ENCODE assay signal across 25 cellular contexts in the genomic region with DNA sequence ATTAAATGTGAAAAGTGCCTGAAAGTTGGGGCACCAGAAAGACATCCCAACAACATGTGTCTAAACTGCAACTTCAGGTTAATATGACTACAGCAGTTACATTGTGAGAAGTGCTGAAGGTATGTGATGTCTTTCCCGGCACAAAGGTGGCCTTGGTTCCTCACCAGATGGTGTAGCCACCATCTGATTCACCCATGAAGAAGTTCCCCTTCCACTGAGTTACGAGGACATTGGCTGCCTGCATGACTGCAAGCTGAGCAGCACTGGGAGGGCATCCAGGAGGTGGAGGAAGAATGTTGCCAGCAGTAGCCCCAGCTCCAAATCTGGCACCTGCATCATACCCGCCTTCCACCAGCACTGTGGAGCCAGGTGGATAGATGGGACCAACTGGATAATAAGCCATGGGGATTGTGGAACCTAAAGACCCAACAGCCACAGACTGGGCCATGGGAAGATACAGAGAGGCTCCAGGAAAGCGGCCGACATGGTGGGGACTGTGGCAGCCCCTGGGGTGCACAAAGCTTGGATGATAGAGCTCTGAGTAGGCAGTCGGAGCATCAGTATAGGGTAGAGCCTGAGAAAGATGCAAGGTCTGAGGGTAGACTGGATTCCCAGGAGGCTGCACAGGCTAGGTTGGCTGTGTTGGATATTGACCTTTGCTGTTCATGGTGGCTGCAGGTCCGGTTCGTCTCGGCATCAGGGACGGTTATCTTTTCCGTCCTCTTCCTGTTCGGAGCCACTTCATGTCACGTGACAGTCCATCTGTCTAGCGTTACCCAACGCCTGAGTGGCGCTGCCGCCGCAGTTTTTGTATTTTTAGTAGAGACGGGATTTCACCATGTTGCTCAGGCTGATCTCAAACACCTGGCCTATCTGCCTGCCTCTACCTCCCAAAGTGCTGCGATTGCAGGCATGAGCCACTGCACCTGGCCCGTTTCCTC. TPM values are rescaled to one million over a fixed set of nuclear protein-coding genes. Genes with fewer than 3 reads are reported as not detected.
A peak's percentile ranks its signal among the peaks of the same experiment; 100 is the strongest.
DNase-seq lines count a peak whose midpoint lies in the region; ATAC-seq, FAIRE-seq and TF ChIP-seq lines count a peak whose summit lies in the region.
"Had no signal": no experiment of that assay in that cellular context is flagged by ENCODE, and none has a peak within 500 bp of the region (broad histone marks: within the 10 kb centered on the region; RNA-seq: fewer than 3 reads in every experiment).

No MANE protein-coding gene starts in this region.

- no peaks in the 10 kb centered on the region for H3K27me3 ChIP-seq in K562 (ENCODE audit: control insufficient read depth in 2 of 2, insufficient read depth in 2 of 2, low read length in 2 of 2)
- H3K27me3 ChIP-seq: BLaER1, Peyer's patch had no signal

- H3K4me1 ChIP-seq in A549 (no peaks in the 10 kb centered on the region), K562 (replicated peaks in 1 of 2; ENCODE audit: control insufficient read depth in 2 of 2, insufficient read depth in 2 of 2, low read length in 2 of 2) (no peaks in the 10 kb centered on the region; a peak in 1 of 5 replicates)
- H3K4me1 ChIP-seq: BLaER1, Peyer's patch had no signal

- no peaks in the 10 kb centered on the region for H4K20me1 ChIP-seq in K562 (replicated peaks; ENCODE audit: control insufficient read depth, insufficient read depth, low read length)
- H4K20me1 ChIP-seq: BLaER1 had no signal

- peaks cover 9% of the 10 kb centered on the region; the same call in 2 of the 3 replicates for H3K36me3 ChIP-seq in K562 (ENCODE audit: control insufficient read depth, insufficient read depth, low read length)

- TF ChIP-seq CTCF in A549 (IDR thresholded peaks at IDR 0.05) (no peak), K562 (IDR thresholded peaks at IDR 0.05 in 2 of 3, conservative IDR thresholded peaks at IDR 0.05 in 1 of 3; ENCODE audit: insufficient read depth in 2 of 3, low read depth in 1 of 3, low read length in 3 of 3) (no peak), osteocyte (IDR thresholded peaks at IDR 0.05) (no peak)

- CTCF ChIA-PET in A549 (lab: Yijun Ruan, JAX) (interaction anchor here (0.6 kb wide), 1 partner anchor 871 kb away, joined by 3 read pairs; no protein-coding TSS in a partner anchor), K562 (lab: Yijun Ruan, JAX; ENCODE audit: low intra/inter-chr PET ratio) (no interaction called here)

- FAIRE-seq in A549 (lab: Jason Lieb, UNC) (no peak), GM12891 (lab: Jason Lieb, UNC) (peak; percentile 41), K562 (lab: Jason Lieb, UNC) (peak; percentile 32)
- FAIRE-seq: D721Med, G401.6 had no signal

- TF ChIP-seq POLR2A in A549 (IDR thresholded peaks at IDR 0.05; ENCODE audit: low read length) (0 out of 2 replicates have a peak, but pooled peaks have one; percentile 10), GM12891 (IDR thresholded peaks at IDR 0.05; ENCODE audit: low read depth, low read length) (no peak), K562 (conservative IDR thresholded peaks at IDR 0.05) (no peak)

- H3K4me1 Mint-ChIP-seq in osteocyte (ENCODE audit: unreplicated experiment) = no peaks in the 10 kb centered on the region

- H3K36me3 Mint-ChIP-seq in osteocyte (ENCODE audit: unreplicated experiment) = peaks cover 16% of the 10 kb centered on the region

- in situ Hi-C loops in K562 (cut with MboI) = no loop called here

- no peak overlapping the region for H3K27ac Mint-ChIP-seq in osteocyte (ENCODE audit: unreplicated experiment)
- H3K27ac Mint-ChIP-seq: CD4-positive, alpha-beta T cell had no signal

- H3K4me3 Mint-ChIP-seq in osteocyte (ENCODE audit: unreplicated experiment) = no peak overlapping the region
- H3K4me3 Mint-ChIP-seq: CD4-positive, alpha-beta T cell had no signal

- H3K4me2 ChIP-seq in A549 (no peak overlapping the region), K562 (ENCODE audit: insufficient read depth, low read length) (no peak overlapping the region)
- H3K4me2 ChIP-seq: BLaER1 had no signal

- no TSS peak for BruUV-seq in K562 (replicated peaks; lab: Mats Ljungman, UMichigan)

- TF ChIP-seq RAD21 in A549 (conservative IDR thresholded peaks at IDR 0.05 in 1 of 2, IDR thresholded peaks at IDR 0.05 in 1 of 2) = no peak
- no peak for TF ChIP-seq RAD21 in K562 (CRISPR knock-in tag; conservative IDR thresholded peaks at IDR 0.05 in 1 of 2, IDR thresholded peaks at IDR 0.05 in 1 of 2)

- POLR2A ChIA-PET in A549 (lab: Yijun Ruan, JAX) = no interaction called here
- POLR2A ChIA-PET in K562 (lab: Yijun Ruan, JAX) = interaction anchor here (0.9 kb wide), 1 partner anchor 9 kb away, joined by 3 read pairs; no protein-coding TSS in a partner anchor

- H3K9ac ChIP-seq in K562 (ENCODE audit: insufficient read depth in 1 of 2, low read depth in 2 of 2, low read length in 2 of 2) = no peak overlapping the region
- H3K9ac ChIP-seq: BLaER1 had no signal

- no peaks in the 10 kb centered on the region for H3K9me3 Mint-ChIP-seq in osteocyte (ENCODE audit: unreplicated experiment)
- H3K9me3 Mint-ChIP-seq: CD4-positive, alpha-beta T cell had no signal

- WGBS in A549 (ENCODE audit: missing lambda C conversion rate) = 93% methylated on average over 20 of the region's 21 CpGs
- 73% methylated on average over 16 of the region's 21 CpGs for WGBS in K562 (ENCODE audit: insufficient coverage, low coverage, missing lambda C conversion rate)

- intact Hi-C loops in K562 (cut with micrococcal nuclease) = no loop called here

- no peak overlapping the region for H2AFZ ChIP-seq in K562 (ENCODE audit: low read depth, low read length)

- TF ChIP-seq EP300 in A549 (IDR thresholded peaks at IDR 0.05) (no peak), K562 (IDR thresholded peaks at IDR 0.05; ENCODE audit: low read length) (no peak)

- H3K4me3 ChIP-seq in A549 (no peak overlapping the region), K562 (no peak overlapping the region)
- H3K4me3 ChIP-seq: BLaER1, Peyer's patch, SK-N-MC had no signal

- ATAC-seq in A549 (peak; percentile 33 to 55; a peak in 4 of 6 replicates), K562 (no peak), GM18502 (IDR thresholded peaks at IDR 0.05; ENCODE audit: poor library complexity, unreplicated experiment) (no peak)

- H3K9me1 ChIP-seq in K562 (ENCODE audit: control insufficient read depth, insufficient read depth, low read length) = no peaks in the 10 kb centered on the region

- peaks cover 5% of the 10 kb centered on the region for H3K27me3 Mint-ChIP-seq in osteocyte (ENCODE audit: unreplicated experiment)

- no peak overlapping the region for H3K27ac ChIP-seq in A549
- no peak overlapping the region for H3K27ac ChIP-seq in K562 (ENCODE audit: extremely low read depth, low read depth, low read length)
- H3K27ac ChIP-seq: BLaER1, Peyer's patch, SK-N-MC had no signal

- H3K9me3 ChIP-seq in A549 = no peaks in the 10 kb centered on the region
- no peaks in the 10 kb centered on the region for H3K9me3 ChIP-seq in K562 (replicated peaks; ENCODE audit: control insufficient read depth, insufficient read depth, low read depth, low read length)
- H3K9me3 ChIP-seq: BLaER1, Peyer's patch had no signal

- DNase-seq in A549 (ENCODE audit: low read depth in 1 of 2, low spot score in 1 of 2) = no peak
- DNase-seq in GM12891 (ENCODE audit: insufficient read length, low spot score) = no peak
- no peak for DNase-seq in K562 (ENCODE audit: extremely low read depth in 1 of 4, low spot score in 3 of 4)
- DNase-seq in osteocyte (ENCODE audit: extremely low spot score, unreplicated experiment) = peak; percentile 54
- no peak for DNase-seq in kidney tubule cell (ENCODE audit: low spot score)
- no peak for DNase-seq in NOMO-1 (lab: John Stamatoyannopoulos, UW; ENCODE audit: unreplicated experiment in 2 of 2)
- DNase-seq: CD4-positive, alpha-beta T cell; H7; KBM-7; MV-4-11; NCI-H1105 treated with DMSO at 0.1 percent for 48 hours; NCI-H146; NCI-H1930; NCI-H2107; NCI-H446 treated with DMSO at 0.1 percent for 48 hours; NCI-H526; NCI-H82; NK-92 treated with Interleukin-12 subunit alpha and Interleukin-12 subunit beta, amount 100 ng/mL, for 24 hours; Peyer's patch; SIG-M5 had no signal

- H3K79me2 ChIP-seq in K562 (ENCODE audit: control insufficient read depth, insufficient read depth, low read length) = no peaks in the 10 kb centered on the region

TF ChIP-seq in A549, 52 proteins besides CTCF, POLR2A, EP300 and RAD21 (continues in another document):
- no peak for TF ChIP-seq TFCP2L1 (CRISPR knock-in tag; IDR thresholded peaks at IDR 0.05)

TF ChIP-seq in GM12891, 5 proteins besides CTCF, POLR2A, EP300 and RAD21 (continues in another document):
- TF ChIP-seq TAF1 (IDR thresholded peaks at IDR 0.05; ENCODE audit: low read depth, low read length) (no peak), POU2F2 (IDR thresholded peaks at IDR 0.05; ENCODE audit: low read depth, low read length) (no peak), POLR2AphosphoS5 (IDR thresholded peaks at IDR 0.05; ENCODE audit: low read depth, low read length) (no peak)

TF ChIP-seq in K562, 482 proteins besides CTCF, POLR2A, EP300 and RAD21:
- 0 out of 2 replicates have a peak, but pooled peaks have one; percentile 22 for TF ChIP-seq RAD51 (IDR thresholded peaks at IDR 0.05; ENCODE audit: borderline replicate concordance, low read depth)
- TF ChIP-seq ZBTB17 (CRISPR knock-in tag; IDR thresholded peaks at IDR 0.05) = no peak
TF ChIP-seq in K562: peak in this region for 1.

RNA-seq across cellular contexts. Expression of gene SUMO1, which starts 36.9 kb away (rescaled TPM):
- polyA plus RNA-seq in A549 (2011; rRNA removed) = 138 and 206 TPM in 2 replicates
- 43.0 and 43.2 TPM in 2 replicates for polyA plus RNA-seq in A549 (2012; cell fraction: cytosol; rRNA removed)
- 8.2 and 13.8 TPM in 2 replicates for polyA plus RNA-seq in A549 (2012; cell fraction: nucleus; rRNA removed)
- 260 to 316 TPM (median 309 TPM) in 3 replicates for polyA plus RNA-seq in A549 (2017; fragmentation: RNase III; extraction: RNeasy Plus Mini Kit Qiagen cat#74134 plus additional on column Dnase treatment)
- polyA minus RNA-seq in A549 (2011; rRNA and poly(A)+ RNA removed) = 41.0 and 45.7 TPM in 2 replicates
- 118 TPM for polyA plus RNA-seq in GM12891 (2012; ENCODE audit: low read depth, missing spikeins)
- 5.2 and 14.5 TPM in 2 replicates for total RNA-seq in K562 (2011; cell fraction: chromatin; rRNA removed; ENCODE audit: low replicate concordance)
- total RNA-seq in K562 (2011; cell fraction: nucleolus; rRNA removed) = 4.6 and 4.7 TPM in 2 replicates
- total RNA-seq in K562 (2011; cell fraction: nucleoplasm; rRNA removed) = 12.6 and 18.8 TPM in 2 replicates
- total RNA-seq in K562 (2014; rRNA removed) = 63.7 and 67.3 TPM in 2 replicates
- 110 and 126 TPM in 2 replicates for total RNA-seq in K562 (2014; rRNA removed; fragmentation: Illumina TruSeq; extraction: Trizol)
- total RNA-seq in K562 (2015; rRNA removed; fragmentation: Illumina TruSeq; extraction: Trizol) = 82.8 and 92.0 TPM in 2 replicates
- total RNA-seq in K562 (2021) = 67.5 and 70.0 TPM in 2 replicates
- polyA plus RNA-seq in K562 (2011; rRNA removed) = 63.1 and 84.6 TPM in 2 replicates
- 11.1 and 31.6 TPM in 2 replicates for polyA plus RNA-seq in K562 (2011; cell fraction: cytosol; rRNA removed)
- 8.5 and 18.8 TPM in 2 replicates for polyA plus RNA-seq in K562 (2011; cell fraction: nucleus; rRNA removed)
- 67.5 and 110 TPM in 2 replicates for polyA plus RNA-seq in K562 (2012)
- polyA plus RNA-seq in K562 (2014; fragmentation: Illumina TruSeq; extraction: Trizol) = 117 and 140 TPM in 2 replicates
- 100 to 1,000 TPM; 279 to 292 TPM for polyA plus RNA-seq in K562 (2014; fragmentation: Nextera tagmentation; extraction: Ambion mirVana)
- polyA plus RNA-seq in K562 (2014; rRNA removed) = 79.6 and 83.2 TPM in 2 replicates
- polyA minus RNA-seq in K562 (2011; rRNA and poly(A)+ RNA removed) = 50.1 and 50.8 TPM in 2 replicates
- 23.3 and 28.9 TPM in 2 replicates for polyA minus RNA-seq in K562 (2011; cell fraction: cytosol; rRNA and poly(A)+ RNA removed)
- polyA minus RNA-seq in K562 (2011; cell fraction: nucleus; rRNA and poly(A)+ RNA removed) = 4.3 and 9.1 TPM in 2 replicates
- 89.8 and 94.7 TPM in 2 replicates for total RNA-seq in osteocyte

Comparison
In these comparisons a context has a peak if more than half of its experiments do, and no peak if none do; other contexts are left out.
1. ATAC-seq: peak in A549 (2 of 2); none in K562 (single experiment) and GM18502 (single experiment).
2. Of the 35 proteins assayed by ChIP-seq in both K562 and A549: peak only in K562: none; only in A549: POLR2A; in both: none; in neither: 34.